In genomic region chr19:3062165-3063105, GRCh38 we compare ENCODE assay signal across 8 cellular contexts. TPM values are rescaled to one million over a fixed set of nuclear protein-coding genes. Genes with fewer than 3 reads are reported as not detected.
DNase-seq lines count a peak whose midpoint lies in the region; ATAC-seq and TF ChIP-seq lines count a peak whose summit lies in the region.

Gene TLE5, minus strand, starts transcription at chr19:3062495. Its CDS starts 295 bp downstream, at chr19:3062200.

- H3K27me3 ChIP-seq in SK-N-SH (ENCODE audit: insufficient read depth) (no peaks in the 10 kb centered on the region), heart right ventricle (no peaks in the 10 kb centered on the region), psoas muscle (ENCODE audit: insufficient read depth in 3 of 3, low read length in 2 of 3) (no peaks in the 10 kb centered on the region), aorta (ENCODE audit: control insufficient read depth in 1 of 2, insufficient read depth in 2 of 2, low read length in 1 of 2) (no peaks in the 10 kb centered on the region)

- ATAC-seq in heart right ventricle (peak; percentile 25 to 77 (median 55)), psoas muscle (peak; percentile 71 to 80 (median 76)), aorta (ENCODE audit: low FRiP score) (peak; percentile 71), HG02588 (IDR thresholded peaks at IDR 0.05; ENCODE audit: unreplicated experiment) (no peak)

- H3K27ac ChIP-seq in SK-N-SH (ENCODE audit: low read depth in 2 of 2, low read length in 1 of 2) (peak within 1 kb of the TSS; percentile 56 to 83; a peak in 3 of 4 replicates), heart right ventricle (peak within 1 kb of the TSS; percentile 96 to 100 (median 99)), psoas muscle (peak within 1 kb of the TSS; percentile 85), aorta (ENCODE audit: low read depth in 1 of 2, low read length in 2 of 2) (peak within 1 kb of the TSS; percentile 68 to 88)

- no peak for TF ChIP-seq CTCF in SK-N-SH (IDR thresholded peaks at IDR 0.05)
- TF ChIP-seq CTCF in heart right ventricle (IDR thresholded peaks at IDR 0.05): peak in 2 of 9 donors; percentile 5 to 21
- TF ChIP-seq CTCF in psoas muscle (IDR thresholded peaks at IDR 0.05): no peak

- intact Hi-C loops in heart right ventricle (cut with DNase I): loop anchor here in 6 of 10 donors (1.0 to 5.0 kb wide), 5 partner anchors 27 to 40 kb away; partner anchors contain the start of gene GNA11 (in 1 of the 6)
- intact Hi-C loops in psoas muscle (cut with DNase I): no loop called here
- intact Hi-C loops in aorta (cut with DNase I): loop anchor here in 1 of 2 donors (5.0 kb wide), 1 partner anchor 110 kb away; no protein-coding TSS in a partner anchor

- H3K4me1 ChIP-seq in SK-N-SH (ENCODE audit: control insufficient read depth in 1 of 2, insufficient read depth in 2 of 2, low read depth in 1 of 2, low read length in 1 of 2) (peaks cover 0 to 3% of the 10 kb centered on the region in 2 experiments; a peak in 1 of 4 replicates), heart right ventricle (peaks cover 9 to 50% (median 47%) of the 10 kb centered on the region in 9 donors), psoas muscle (peaks cover 23% of the 10 kb centered on the region), aorta (ENCODE audit: control insufficient read depth in 1 of 2, insufficient read depth in 2 of 2, low read length in 2 of 2) (no peaks in the 10 kb centered on the region)

- no peaks in the 10 kb centered on the region for H3F3A ChIP-seq in SK-N-SH (replicated peaks; ENCODE audit: insufficient read depth)

- no peak within 1 kb of the TSS for H2AFZ ChIP-seq in SK-N-SH (ENCODE audit: low read depth)

- DNase-seq in COR-L47 (lab: John Stamatoyannopoulos, UW) (peak; percentile 62), HT-29 (ENCODE audit: low spot score) (peak; percentile 43), SK-N-SH (peak; percentile 92), heart right ventricle (peak; percentile 67 to 79), psoas muscle (peak; percentile 75 to 86), aorta (peak; percentile 67 to 88)
- peak; percentile 33 for DNase-seq in activated naive CD8-positive, alpha-beta T cell treated with anti-CD3 and anti-CD28 coated beads, Interleukin-2, amount 50 U/mL, for 16 hours (ENCODE audit: low read depth, low spot score)

- H3K9ac ChIP-seq in SK-N-SH: peak within 1 kb of the TSS; percentile 86

- TF ChIP-seq EP300 in SK-N-SH (IDR thresholded peaks at IDR 0.05; ENCODE audit: borderline replicate concordance in 1 of 2, low read depth in 1 of 2, low read length in 1 of 2): no peak

- H3K4me2 ChIP-seq in SK-N-SH: peak within 1 kb of the TSS; percentile 94

- H3K4me3 ChIP-seq in SK-N-SH (ENCODE audit: low read depth in 2 of 2, low read length in 1 of 2) (peak within 1 kb of the TSS; percentile 71 to 74), heart right ventricle (peak within 1 kb of the TSS; percentile 68 to 98 (median 86)), psoas muscle (peak within 1 kb of the TSS; percentile 79), aorta (ENCODE audit: low read length in 2 of 2) (peak within 1 kb of the TSS; percentile 92 to 99)

- peaks cover 42% of the 10 kb centered on the region for H3K79me2 ChIP-seq in SK-N-SH (ENCODE audit: insufficient read depth)

- H3K9me3 ChIP-seq in SK-N-SH: no peaks in the 10 kb centered on the region
- H3K9me3 ChIP-seq in heart right ventricle: no peaks in the 10 kb centered on the region
- no peaks in the 10 kb centered on the region for H3K9me3 ChIP-seq in psoas muscle
- H3K9me3 ChIP-seq in aorta (ENCODE audit: control insufficient read depth, low read length): no peaks in the 10 kb centered on the region

- POLR2A ChIA-PET in SK-N-SH (lab: Yijun Ruan, JAX): interaction anchor here (1.0 kb wide), 1 partner anchor 80 kb away, joined by 3 read pairs; no protein-coding TSS in a partner anchor

- H3K36me3 ChIP-seq in SK-N-SH (replicated peaks in 1 of 2; ENCODE audit: control insufficient read depth in 1 of 2, insufficient read depth in 2 of 2, low read length in 1 of 2) (peaks cover 22 to 27% of the 10 kb centered on the region in 2 experiments), heart right ventricle (peaks cover 0 to 38% (median 23%) of the 10 kb centered on the region in 9 donors), psoas muscle (ENCODE audit: insufficient read depth in 1 of 2, low read depth in 1 of 2) (peaks cover 4 to 24% of the 10 kb centered on the region in 2 donors), aorta (ENCODE audit: control insufficient read depth in 1 of 2, insufficient read depth in 2 of 2, low read length in 1 of 2) (peaks cover 0 to 3% of the 10 kb centered on the region in 2 donors)

- CTCF ChIA-PET in SK-N-SH (lab: Yijun Ruan, JAX): interaction anchor here (0.6 to 3.4 kb wide), 9 partner anchors 13 to 350 kb away, joined by 3 to 17 read pairs (median 3); no protein-coding TSS in a partner anchor

- no peaks in the 10 kb centered on the region for H3K9me2 ChIP-seq in SK-N-SH

- TF ChIP-seq RAD21 in SK-N-SH (IDR thresholded peaks at IDR 0.05; ENCODE audit: low read length): no peak

- H4K20me1 ChIP-seq in SK-N-SH (ENCODE audit: insufficient read depth): peaks cover 15% of the 10 kb centered on the region

- WGBS in SK-N-SH (ENCODE audit: low lambda C conversion rate): 15% methylated on average over 22 of the region's 111 CpGs
- 0 to 1% methylated on average over 44 to 105 of the region's 111 CpGs for WGBS in heart right ventricle, 2 donors
- 1 to 5% (median 1%) methylated on average over 20 to 100 of the region's 111 CpGs for WGBS in psoas muscle, 3 donors
- 2% methylated on average over 48 to 111 of the region's 111 CpGs for WGBS in aorta, 2 donors

TF ChIP-seq in SK-N-SH, 30 proteins besides CTCF, POLR2A, EP300 and RAD21:
- TF ChIP-seq TAF1 (IDR thresholded peaks at IDR 0.05; ENCODE audit: borderline replicate concordance, low read depth, low read length): 0 out of 2 replicates have a peak, but pooled peaks have one; percentile 54
- TF ChIP-seq NRF1 (IDR thresholded peaks at IDR 0.05; ENCODE audit: low read depth, low read length): no peak

RNA-seq across cellular contexts. Expression of gene TLE5, which starts in this region (rescaled TPM):
- total RNA-seq in HT-29 (2014; rRNA removed; shearing (Covaris generic)): 356 and 359 TPM in 2 replicates
- 479 and 519 TPM in 2 replicates for polyA plus RNA-seq in SK-N-SH (2012; rRNA removed)
- polyA plus RNA-seq in SK-N-SH (2012; cell fraction: cytosol; rRNA removed): 268 and 361 TPM in 2 replicates
- polyA plus RNA-seq in SK-N-SH (2012; cell fraction: nucleus; rRNA removed): 542 and 572 TPM in 2 replicates
- total RNA-seq in heart right ventricle: 100 to 1,000 TPM; 653 to 857 (median 758) TPM
- 1,000 to 10,000 TPM in 1 of 2 donors, 100 to 1,000 TPM in 1; 679 to 1,254 TPM for polyA plus RNA-seq in heart right ventricle
- total RNA-seq in psoas muscle: 100 to 1,000 TPM; 390 to 607 (median 551) TPM
- polyA plus RNA-seq in psoas muscle: 100 to 1,000 TPM; 450 to 786 (median 780) TPM
- 100 to 1,000 TPM; 305 to 374 TPM for total RNA-seq in aorta
- 100 to 1,000 TPM; 598 to 642 TPM for polyA plus RNA-seq in aorta

Comparison
In these comparisons a context has a peak if more than half of its experiments do, and no peak if none do; other contexts are left out.
1. DNase-seq: peak in every context shown above with its lines; median percentile 92 in SK-N-SH; 80 in psoas muscle; 78 in aorta; 73 in heart right ventricle; 62 in COR-L47; 43 in HT-29; 33 in activated naive CD8-positive, alpha-beta T cell treated with anti-CD3 and anti-CD28 coated beads, Interleukin-2, amount 50 U/mL, for 16 hours.
2. intact Hi-C loops: an anchor here in heart right ventricle (1.0 to 5.0 kb wide); none called in psoas muscle.